26 cellular contexts compared by ENCODE assay signal in the genomic region with DNA sequence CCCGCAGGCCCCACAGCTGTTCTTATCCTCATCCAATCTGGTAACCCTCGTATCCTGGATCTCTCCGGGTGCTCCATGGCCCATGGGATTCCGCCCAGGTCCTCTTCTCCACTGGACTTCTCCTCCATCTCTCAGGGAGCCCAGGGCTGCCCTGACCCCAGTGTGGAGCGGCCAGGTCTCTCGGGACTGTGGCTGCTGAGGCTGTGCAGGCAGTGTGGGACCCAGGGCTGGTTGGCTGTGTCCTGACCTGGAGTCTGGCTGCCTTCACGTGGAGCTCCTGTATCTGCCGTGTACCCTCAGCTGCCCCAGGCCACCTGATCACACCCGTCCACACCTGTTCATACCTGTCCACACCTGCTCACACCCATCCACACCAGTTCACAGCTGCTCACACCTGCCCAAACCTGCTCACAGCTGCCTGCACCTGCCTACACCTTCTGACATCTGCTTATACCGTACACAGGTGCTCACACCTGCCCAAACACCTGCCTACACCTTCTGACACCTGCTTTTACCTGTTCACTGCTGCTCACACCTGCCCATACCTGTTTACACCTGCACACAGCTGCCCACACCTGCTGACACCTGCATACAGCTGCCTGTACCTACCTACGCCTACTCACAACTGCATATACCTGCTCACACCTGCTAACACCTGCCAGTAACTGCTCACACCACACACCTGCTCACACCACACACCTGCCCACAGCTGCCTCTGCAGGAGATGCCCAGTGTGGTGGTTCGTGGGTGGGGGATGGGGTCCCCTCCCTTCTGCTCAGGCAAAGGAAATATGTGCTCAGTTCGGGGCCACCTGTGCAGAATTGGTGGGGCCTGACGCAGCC.
DNase-seq lines count a peak whose midpoint lies in the region; ATAC-seq, FAIRE-seq and TF ChIP-seq lines count a peak whose summit lies in the region.
"Had no signal": no experiment of that assay in that cellular context is flagged by ENCODE, and none has a peak within 500 bp of the region (broad histone marks: within the 10 kb centered on the region; RNA-seq: fewer than 3 reads in every experiment).

No MANE protein-coding gene starts in this region.

- no peaks in the 10 kb centered on the region for H3K36me3 ChIP-seq in GM23338 (ENCODE audit: insufficient read depth)
- H3K36me3 ChIP-seq in astrocyte (ENCODE audit: insufficient read depth, low read length), result no peaks in the 10 kb centered on the region
- H3K36me3 ChIP-seq: cardiac muscle cell, lower lobe of right lung had no signal

- H3K27ac Mint-ChIP-seq in GM23338 (no peak overlapping the region), astrocyte (ENCODE audit: unreplicated experiment) (peak overlapping the region; percentile 14), nephron progenitor cell (peak overlapping the region; percentile 47)
- H3K27ac Mint-ChIP-seq: activated naive CD4-positive, alpha-beta T cell treated with anti-CD3 and anti-CD28 coated beads for 36 hours; stimulated activated naive CD8-positive, alpha-beta T cell treated with anti-CD3 and anti-CD28 coated beads, Interleukin-15, Interleukin-2, amounts not matched to agents 100 ng/mL and 50 ng/mL, for 24 hours had no signal

- H3F3A ChIP-seq in GM23338 (replicated peaks; ENCODE audit: low read depth), result peaks cover 7% of the 10 kb centered on the region

- no peak overlapping the region for H3K4me3 ChIP-seq in GM23338
- no peak overlapping the region for H3K4me3 ChIP-seq in astrocyte (ENCODE audit: insufficient read depth, low read depth, low read length)
- H3K4me3 ChIP-seq: cardiac muscle cell, coronary artery, lower lobe of right lung had no signal

- H3K4me2 ChIP-seq in GM23338, result no peak overlapping the region
- no peak overlapping the region for H3K4me2 ChIP-seq in astrocyte (ENCODE audit: low read length)

- ATAC-seq in GM23338 (peak; percentile 26; the same call in 1 of the 3 replicates), HG03342 (IDR thresholded peaks at IDR 0.05; ENCODE audit: unreplicated experiment) (no peak)
- peak; percentile 39 for ATAC-seq in stimulated activated naive CD8-positive, alpha-beta T cell treated with anti-CD3 and anti-CD28 coated beads, Interleukin-15, Interleukin-2, amounts not matched to agents 100 U/mL and 50 U/mL, for 24 hours
- ATAC-seq: activated T-cell treated with anti-CD3 and anti-CD28 coated beads, Interleukin-2, amount 50 U/mL, for 4 hours had no signal

- no peak for DNase-seq in GM23338 (ENCODE audit: low spot score)
- no peak for DNase-seq in astrocyte (ENCODE audit: low read depth)
- no peak for DNase-seq in nephron progenitor cell
- no peak for DNase-seq in stimulated activated naive CD8-positive, alpha-beta T cell treated with anti-CD3 and anti-CD28 coated beads, Interleukin-15, Interleukin-2, amounts not matched to agents 100 U/mL and 50 U/mL, for 24 hours
- no peak for DNase-seq in RCC 7860 (ENCODE audit: low spot score)
- no peak for DNase-seq in activated gamma-delta T cell treated with Interleukin-2 at 50 U/mL for 16 hours
- DNase-seq: activated CD4-positive, alpha-beta T cell treated with anti-CD3 and anti-CD28 coated beads for 48 hours; activated naive CD4-positive, alpha-beta T cell treated with anti-CD3 and anti-CD28 coated beads for 36 hours; activated T-cell treated with anti-CD3 and anti-CD28 coated beads, Interleukin-2, amount 50 U/mL, for 4 hours; C1 segment of cervical spinal cord; COR-L47; DMS53; effector memory CD4-positive, alpha-beta T cell; erythroblast; NCI-H1092 treated with DMSO at 0.1 percent for 48 hours; NCI-H187; NCI-H2171; NCI-H510A; stimulated activated CD4-positive, alpha-beta T cell treated with anti-CD3 and anti-CD28 coated beads, Interleukin-15, amount 100 ng/mL, for 24 hours had no signal

- H2AFZ ChIP-seq in GM23338 (no peak overlapping the region), astrocyte (ENCODE audit: low read depth, low read length) (no peak overlapping the region)

- H4K20me1 ChIP-seq in GM23338 (replicated peaks; ENCODE audit: insufficient read depth), result no peaks in the 10 kb centered on the region
- no peaks in the 10 kb centered on the region for H4K20me1 ChIP-seq in astrocyte (ENCODE audit: insufficient read depth, low read length)

- H3K4me3 Mint-ChIP-seq in GM23338 (no peak overlapping the region), astrocyte (ENCODE audit: unreplicated experiment) (no peak overlapping the region), nephron progenitor cell (no peak overlapping the region)
- H3K4me3 Mint-ChIP-seq: activated naive CD4-positive, alpha-beta T cell treated with anti-CD3 and anti-CD28 coated beads for 36 hours; activated T-cell treated with anti-CD3 and anti-CD28 coated beads, Interleukin-2, amount 50 U/mL, for 4 hours; natural killer cell treated with Interleukin-12 subunit alpha and Interleukin-12 subunit beta and Interleukin-15 and Interleukin-18, amount 100 ng/mL, for 72 hours; stimulated activated naive CD8-positive, alpha-beta T cell treated with anti-CD3 and anti-CD28 coated beads, Interleukin-15, Interleukin-2, amounts not matched to agents 100 ng/mL and 50 ng/mL, for 24 hours had no signal

- H3K27me3 Mint-ChIP-seq in GM23338 (ENCODE audit: insufficient read depth, low read depth, poor library complexity) (peaks cover 18% of the 10 kb centered on the region), astrocyte (ENCODE audit: low read depth, unreplicated experiment) (peaks cover 28% of the 10 kb centered on the region), nephron progenitor cell (ENCODE audit: low read depth, poor library complexity) (peaks cover 20% of the 10 kb centered on the region)
- H3K27me3 Mint-ChIP-seq: natural killer cell treated with Interleukin-12 subunit alpha and Interleukin-12 subunit beta and Interleukin-15 and Interleukin-18, amount 100 ng/mL, for 72 hours; stimulated activated naive CD8-positive, alpha-beta T cell treated with anti-CD3 and anti-CD28 coated beads, Interleukin-15, Interleukin-2, amounts not matched to agents 100 ng/mL and 50 ng/mL, for 24 hours had no signal

- no peaks in the 10 kb centered on the region for H3K9me2 ChIP-seq in GM23338 (ENCODE audit: insufficient read depth)

- H3K27me3 ChIP-seq in GM23338 (ENCODE audit: insufficient read depth) (no peaks in the 10 kb centered on the region), astrocyte (ENCODE audit: insufficient read depth, low read length) (no peaks in the 10 kb centered on the region)
- H3K27me3 ChIP-seq: cardiac muscle cell had no signal

- H3K9me3 Mint-ChIP-seq in GM23338, result peaks cover 19% of the 10 kb centered on the region
- H3K9me3 Mint-ChIP-seq in astrocyte (ENCODE audit: unreplicated experiment), result peaks cover 5% of the 10 kb centered on the region
- H3K9me3 Mint-ChIP-seq in nephron progenitor cell, result peaks cover 9% of the 10 kb centered on the region
- H3K9me3 Mint-ChIP-seq: activated naive CD4-positive, alpha-beta T cell treated with anti-CD3 and anti-CD28 coated beads for 36 hours; activated T-cell treated with anti-CD3 and anti-CD28 coated beads, Interleukin-2, amount 50 U/mL, for 4 hours; stimulated activated naive CD8-positive, alpha-beta T cell treated with anti-CD3 and anti-CD28 coated beads, Interleukin-15, Interleukin-2, amounts not matched to agents 100 ng/mL and 50 ng/mL, for 24 hours had no signal

- H3K36me3 Mint-ChIP-seq in GM23338 (ENCODE audit: low read depth) (no peaks in the 10 kb centered on the region; the same call in 1 of the 3 replicates), astrocyte (ENCODE audit: low read depth, unreplicated experiment) (peaks cover 3% of the 10 kb centered on the region), nephron progenitor cell (ENCODE audit: low read depth) (no peaks in the 10 kb centered on the region)
- H3K36me3 Mint-ChIP-seq: natural killer cell treated with Interleukin-12 subunit alpha and Interleukin-12 subunit beta and Interleukin-15 and Interleukin-18, amount 100 ng/mL, for 72 hours had no signal

- TF ChIP-seq CTCF in GM23338 (conservative IDR thresholded peaks at IDR 0.05; ENCODE audit: low read depth in 2 of 2) (no peak), astrocyte (IDR thresholded peaks at IDR 0.05; ENCODE audit: insufficient read depth, low read depth, low read length) (no peak), nephron progenitor cell (IDR thresholded peaks at IDR 0.05) (no peak)

- H3K4me1 Mint-ChIP-seq in GM23338, result no peaks in the 10 kb centered on the region
- no peaks in the 10 kb centered on the region for H3K4me1 Mint-ChIP-seq in astrocyte (ENCODE audit: low read depth, unreplicated experiment)
- peaks cover 24% of the 10 kb centered on the region for H3K4me1 Mint-ChIP-seq in nephron progenitor cell

- H3K4me1 ChIP-seq in GM23338 (ENCODE audit: insufficient read depth), result no peaks in the 10 kb centered on the region
- H3K4me1 ChIP-seq in astrocyte (ENCODE audit: insufficient read depth, low read length), result no peaks in the 10 kb centered on the region
- H3K4me1 ChIP-seq: lower lobe of right lung had no signal

- no peaks in the 10 kb centered on the region for H3K9me3 ChIP-seq in astrocyte (ENCODE audit: insufficient read depth, low read depth, low read length)
- H3K9me3 ChIP-seq: lower lobe of right lung had no signal

- no peak overlapping the region for H3K9ac ChIP-seq in astrocyte (ENCODE audit: low read length)

- H3K79me2 ChIP-seq in GM23338 (replicated peaks; ENCODE audit: insufficient read depth) (no peaks in the 10 kb centered on the region), astrocyte (ENCODE audit: insufficient read depth, low read length) (no peaks in the 10 kb centered on the region)

- FAIRE-seq in astrocyte (lab: Jason Lieb, UNC) (no peak), RCC 7860 (lab: Jason Lieb, UNC) (no peak)
- FAIRE-seq: G401.6 had no signal

- H3K27ac ChIP-seq in GM23338 (ENCODE audit: low read depth) (no peak overlapping the region), astrocyte (ENCODE audit: low read depth, low read length) (no peak overlapping the region)
- H3K27ac ChIP-seq: cardiac muscle cell, coronary artery, lower lobe of right lung had no signal

TF ChIP-seq in GM23338, 12 proteins besides CTCF, POLR2A, EP300 and RAD21:
- TF ChIP-seq EZH2phosphoT487 (IDR thresholded peaks at IDR 0.05; ENCODE audit: unreplicated experiment), result no peak
TF ChIP-seq in GM23338: peak in this region for 0.
